ENCODE assay signal across 1 cellular context in genomic region chr1:32396482-32396881, GRCh38.
TF ChIP-seq lines count a peak whose summit lies in the region.

No MANE protein-coding gene starts in this region.

TF ChIP-seq in WTC11, 78 proteins besides CTCF, POLR2A, EP300 and RAD21 (continued from another document):
- no peak for TF ChIP-seq ZNF425 (CRISPR knock-in tag; conservative IDR thresholded peaks at IDR 0.05)
- no peak for TF ChIP-seq MLX (CRISPR knock-in tag; IDR thresholded peaks at IDR 0.05)
TF ChIP-seq in WTC11: peak in this region for 0.
